ENCODE assay signal across 9 cellular contexts in the genomic region with DNA sequence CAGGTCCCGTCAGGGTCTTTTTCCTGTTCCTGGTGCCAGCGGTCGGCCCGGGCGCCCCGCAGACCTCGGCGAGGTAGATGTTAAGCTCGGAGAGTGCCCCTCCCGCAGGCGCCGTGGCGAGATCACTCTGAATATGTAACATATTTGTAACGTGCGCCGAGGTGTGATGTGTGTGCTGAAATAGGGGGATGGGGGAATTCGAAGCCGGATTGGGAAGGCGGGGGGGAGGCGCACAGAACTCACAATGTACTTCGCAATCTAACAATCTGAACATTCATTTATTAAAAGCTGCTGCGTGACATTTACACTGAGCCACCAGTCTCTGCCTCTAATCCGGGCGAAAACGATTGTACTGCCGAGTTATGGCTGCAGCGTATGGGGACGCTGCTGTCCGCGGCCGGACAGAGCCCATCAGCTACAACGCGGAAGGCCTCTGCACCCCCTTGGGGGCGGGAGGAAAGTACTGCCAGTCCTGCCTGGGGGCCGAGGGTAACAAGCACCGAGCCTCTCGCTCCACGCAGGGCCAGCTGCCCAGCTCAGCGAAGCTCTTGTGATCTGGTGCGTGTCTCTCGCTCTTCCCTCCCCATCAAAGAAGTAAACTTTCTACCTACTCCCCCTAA.
A peak's percentile ranks its signal among the peaks of the same experiment; 100 is the strongest.
DNase-seq lines count a peak whose midpoint lies in the region; ATAC-seq and TF ChIP-seq lines count a peak whose summit lies in the region.
"Had no signal": no experiment of that assay in that cellular context is flagged by ENCODE, and none has a peak within 500 bp of the region (broad histone marks: within the 10 kb centered on the region; RNA-seq: fewer than 3 reads in every experiment).

No MANE protein-coding gene starts in this region.

- no peak for TF ChIP-seq CTCF in nephron (IDR thresholded peaks at IDR 0.05; ENCODE audit: unreplicated experiment in 3 of 3)

- H3K4me3 ChIP-seq in ACC112 (ENCODE audit: low read depth, low read length) (peak overlapping the region; percentile 54; the same call in 1 of the 2 replicates), HUES6 (ENCODE audit: low read depth, low read length) (peak overlapping the region; percentile 66), duodenal mucosa (ENCODE audit: low read depth in 1 of 2, low read length in 2 of 2) (peak overlapping the region; percentile 44 to 56)

- peaks cover 55% of the 10 kb centered on the region for H3K4me1 Mint-ChIP-seq in nephron

- H3K27me3 ChIP-seq in ACC112 (ENCODE audit: insufficient read depth, low read length): peaks cover 99% of the 10 kb centered on the region
- peaks cover 100% of the 10 kb centered on the region for H3K27me3 ChIP-seq in HUES6 (ENCODE audit: control insufficient read depth, insufficient read depth, low read length)
- H3K27me3 ChIP-seq in duodenal mucosa (ENCODE audit: control insufficient read depth in 1 of 2, insufficient read depth in 2 of 2, low read length in 2 of 2): peaks cover 91 to 98% of the 10 kb centered on the region in 2 donors

- ATAC-seq in GM21529 (IDR thresholded peaks at IDR 0.05; ENCODE audit: unreplicated experiment): no peak

- H3K9me3 ChIP-seq in HUES6 (ENCODE audit: control insufficient read depth, insufficient read depth, low read depth, low read length): no peaks in the 10 kb centered on the region
- H3K9me3 ChIP-seq in duodenal mucosa (ENCODE audit: control insufficient read depth in 1 of 2, low read length in 2 of 2): no peaks in the 10 kb centered on the region

- H3K36me3 ChIP-seq in ACC112 (ENCODE audit: insufficient read depth, low read length) (no peaks in the 10 kb centered on the region), HUES6 (ENCODE audit: control insufficient read depth, insufficient read depth, low read length) (no peaks in the 10 kb centered on the region), duodenal mucosa (ENCODE audit: control insufficient read depth in 1 of 2, insufficient read depth in 2 of 2, low read length in 2 of 2) (no peaks in the 10 kb centered on the region)

- H3K9ac ChIP-seq in HUES6 (ENCODE audit: low read length) (peak overlapping the region; percentile 35), duodenal mucosa (ENCODE audit: low read depth in 1 of 2, low read length in 2 of 2) (no peak overlapping the region)
- H3K9ac ChIP-seq: KMS-11 had no signal

- H2AFZ ChIP-seq in ACC112 (ENCODE audit: low read length, unreplicated experiment): no peak overlapping the region

- peaks cover 100% of the 10 kb centered on the region for H3K27me3 Mint-ChIP-seq in nephron (ENCODE audit: low read depth)

- peak overlapping the region; percentile 48 to 71 (median 68) for H3K4me3 Mint-ChIP-seq in nephron

- H3K4me1 ChIP-seq in ACC112 (ENCODE audit: control insufficient read depth, insufficient read depth, low read length, unreplicated experiment): no peaks in the 10 kb centered on the region
- H3K4me1 ChIP-seq in HUES6 (ENCODE audit: control insufficient read depth, insufficient read depth, low read length): peaks cover 51% of the 10 kb centered on the region
- peaks cover 23 to 30% of the 10 kb centered on the region in 2 donors for H3K4me1 ChIP-seq in duodenal mucosa (ENCODE audit: control insufficient read depth in 1 of 2, insufficient read depth in 2 of 2, low read length in 2 of 2)

- no peak for DNase-seq in AG08395 (ENCODE audit: low spot score)
- no peak for DNase-seq in kidney tubule cell (ENCODE audit: low spot score)
- no peak for DNase-seq in stimulated activated CD4-positive, alpha-beta T cell treated with anti-CD3 and anti-CD28 coated beads, Interleukin-15, amount 100 ng/mL, for 24 hours

- H3K9me3 Mint-ChIP-seq in nephron: peaks cover 5% of the 10 kb centered on the region

- H3K27ac Mint-ChIP-seq in nephron: no peak overlapping the region

- H3K27ac ChIP-seq in ACC112 (ENCODE audit: low read depth, low read length): no peak overlapping the region
- no peak overlapping the region for H3K27ac ChIP-seq in HUES6 (ENCODE audit: low read depth, low read length)
- H3K27ac ChIP-seq in duodenal mucosa (ENCODE audit: low read depth, low read length): no peak overlapping the region
- H3K27ac ChIP-seq: KMS-11 had no signal

- H3K36me3 Mint-ChIP-seq in nephron (ENCODE audit: low read depth): no peaks in the 10 kb centered on the region

- no peaks in the 10 kb centered on the region for H3K79me2 ChIP-seq in ACC112 (ENCODE audit: control insufficient read depth, insufficient read depth, low read length, unreplicated experiment)
